In the genomic region with DNA sequence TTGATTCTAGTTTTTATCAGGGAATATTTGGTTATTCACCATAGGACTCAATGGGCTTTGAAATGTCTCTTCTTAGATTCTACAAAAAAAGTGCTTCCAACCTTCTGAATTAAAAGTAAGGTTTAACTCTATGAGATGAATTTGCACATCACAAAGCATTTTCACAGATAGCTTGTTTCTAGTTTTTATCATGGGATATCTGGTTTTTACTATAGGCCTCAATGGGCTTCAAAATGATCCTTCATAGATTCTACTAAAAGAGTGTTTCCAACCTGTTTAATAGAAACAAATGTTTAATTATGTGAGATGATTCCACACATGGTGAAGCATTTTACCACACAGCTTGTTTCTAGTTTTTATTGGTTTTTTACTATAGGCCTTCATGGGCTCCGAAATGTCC, we compare ENCODE assay signal across 11 cellular contexts.
"Had no signal": no experiment of that assay in that cellular context is flagged by ENCODE, and none has a peak within 500 bp of the region (broad histone marks: within the 10 kb centered on the region; RNA-seq: fewer than 3 reads in every experiment).

No MANE protein-coding gene starts in this region.

- H3K4me3 ChIP-seq: GM23248, GM23338, HAP-1 had no signal

- H3K36me3 ChIP-seq: HAP-1 had no signal

- H3K4me2 ChIP-seq: GM23338 had no signal

- H2AFZ ChIP-seq: GM23248, GM23338 had no signal

- DNase-seq: GM23248, GOT3, H7, H9, HCEC 1CT, HFFc6 had no signal

- H3K9ac ChIP-seq: GM23248 had no signal

- ATAC-seq: GM23338, HCT116 had no signal

- H3K27ac ChIP-seq: GM23248 had no signal

- FAIRE-seq: H1, H54 had no signal

- H3K4me1 ChIP-seq: HAP-1 had no signal
